ENCODE assay signal across 1 cellular context in the genomic region with DNA sequence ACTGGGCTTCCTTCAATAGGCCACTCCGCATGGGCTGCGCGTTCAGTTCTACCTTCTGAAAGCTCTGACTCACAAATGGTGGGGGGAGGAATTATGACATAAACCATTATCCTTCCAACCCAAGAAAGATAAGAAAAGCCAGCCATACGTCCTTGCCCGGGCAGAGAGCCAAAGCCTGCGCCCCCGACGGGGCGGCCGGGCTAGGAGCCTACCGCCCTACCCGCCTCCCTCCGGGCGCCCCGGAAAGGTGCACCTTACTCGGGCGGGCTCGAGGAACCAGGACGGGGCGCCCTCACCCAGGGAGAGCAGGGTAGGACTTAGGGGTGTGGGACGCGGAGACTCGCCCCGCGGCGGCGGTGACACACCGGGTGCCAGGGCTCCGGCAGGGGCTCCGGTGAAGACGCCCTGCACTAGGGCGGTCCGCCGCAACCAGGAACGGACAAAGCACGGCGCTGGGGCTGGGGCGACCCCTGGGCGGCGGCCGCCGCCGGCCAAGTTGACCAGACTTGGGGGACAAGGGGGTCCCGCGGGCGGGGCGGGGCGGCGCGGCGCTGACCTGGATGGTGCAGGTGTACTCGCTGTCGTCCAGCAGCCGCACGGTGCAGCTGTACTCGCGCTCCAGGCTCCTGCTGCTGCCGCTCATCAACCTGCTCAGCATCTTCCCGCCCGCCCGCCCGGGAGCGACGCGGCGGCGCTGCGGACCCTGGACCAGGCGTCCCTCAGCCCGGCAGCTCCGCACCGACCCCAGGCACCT.
TF ChIP-seq lines count a peak whose summit lies in the region.

No MANE protein-coding gene starts in this region.

TF ChIP-seq in HEK293, 187 proteins besides CTCF, POLR2A, EP300 and RAD21 (continued from another document):
- TF ChIP-seq ZNF639 (tag by site-specific recombination; IDR thresholded peaks at IDR 0.05) (no peak), ZNF24 (tag by site-specific recombination; IDR thresholded peaks at IDR 0.05) (no peak), ZNF585B (tag by site-specific recombination; IDR thresholded peaks at IDR 0.05) (no peak), GLIS2 (tag by site-specific recombination; IDR thresholded peaks at IDR 0.05) (peak; percentile 54; the same call in 1 of the 2 replicates), ZNF610 (tag by site-specific recombination; IDR thresholded peaks at IDR 0.05; ENCODE audit: borderline replicate concordance) (0 out of 2 replicates have a peak, but pooled peaks have one; percentile 19), SP7 (tag by site-specific recombination; IDR thresholded peaks at IDR 0.05) (peak; percentile 68), ZNF426 (tag by site-specific recombination; IDR thresholded peaks at IDR 0.05) (no peak), HOXA7 (CRISPR knock-in tag; IDR thresholded peaks at IDR 0.05; ENCODE audit: borderline replicate concordance) (no peak), ZNF830 (tag by site-specific recombination; IDR thresholded peaks at IDR 0.05; ENCODE audit: low read depth) (no peak), ZFP41 (tag by site-specific recombination; IDR thresholded peaks at IDR 0.05; ENCODE audit: borderline replicate concordance) (no peak)
- TF ChIP-seq, protein P1, sequence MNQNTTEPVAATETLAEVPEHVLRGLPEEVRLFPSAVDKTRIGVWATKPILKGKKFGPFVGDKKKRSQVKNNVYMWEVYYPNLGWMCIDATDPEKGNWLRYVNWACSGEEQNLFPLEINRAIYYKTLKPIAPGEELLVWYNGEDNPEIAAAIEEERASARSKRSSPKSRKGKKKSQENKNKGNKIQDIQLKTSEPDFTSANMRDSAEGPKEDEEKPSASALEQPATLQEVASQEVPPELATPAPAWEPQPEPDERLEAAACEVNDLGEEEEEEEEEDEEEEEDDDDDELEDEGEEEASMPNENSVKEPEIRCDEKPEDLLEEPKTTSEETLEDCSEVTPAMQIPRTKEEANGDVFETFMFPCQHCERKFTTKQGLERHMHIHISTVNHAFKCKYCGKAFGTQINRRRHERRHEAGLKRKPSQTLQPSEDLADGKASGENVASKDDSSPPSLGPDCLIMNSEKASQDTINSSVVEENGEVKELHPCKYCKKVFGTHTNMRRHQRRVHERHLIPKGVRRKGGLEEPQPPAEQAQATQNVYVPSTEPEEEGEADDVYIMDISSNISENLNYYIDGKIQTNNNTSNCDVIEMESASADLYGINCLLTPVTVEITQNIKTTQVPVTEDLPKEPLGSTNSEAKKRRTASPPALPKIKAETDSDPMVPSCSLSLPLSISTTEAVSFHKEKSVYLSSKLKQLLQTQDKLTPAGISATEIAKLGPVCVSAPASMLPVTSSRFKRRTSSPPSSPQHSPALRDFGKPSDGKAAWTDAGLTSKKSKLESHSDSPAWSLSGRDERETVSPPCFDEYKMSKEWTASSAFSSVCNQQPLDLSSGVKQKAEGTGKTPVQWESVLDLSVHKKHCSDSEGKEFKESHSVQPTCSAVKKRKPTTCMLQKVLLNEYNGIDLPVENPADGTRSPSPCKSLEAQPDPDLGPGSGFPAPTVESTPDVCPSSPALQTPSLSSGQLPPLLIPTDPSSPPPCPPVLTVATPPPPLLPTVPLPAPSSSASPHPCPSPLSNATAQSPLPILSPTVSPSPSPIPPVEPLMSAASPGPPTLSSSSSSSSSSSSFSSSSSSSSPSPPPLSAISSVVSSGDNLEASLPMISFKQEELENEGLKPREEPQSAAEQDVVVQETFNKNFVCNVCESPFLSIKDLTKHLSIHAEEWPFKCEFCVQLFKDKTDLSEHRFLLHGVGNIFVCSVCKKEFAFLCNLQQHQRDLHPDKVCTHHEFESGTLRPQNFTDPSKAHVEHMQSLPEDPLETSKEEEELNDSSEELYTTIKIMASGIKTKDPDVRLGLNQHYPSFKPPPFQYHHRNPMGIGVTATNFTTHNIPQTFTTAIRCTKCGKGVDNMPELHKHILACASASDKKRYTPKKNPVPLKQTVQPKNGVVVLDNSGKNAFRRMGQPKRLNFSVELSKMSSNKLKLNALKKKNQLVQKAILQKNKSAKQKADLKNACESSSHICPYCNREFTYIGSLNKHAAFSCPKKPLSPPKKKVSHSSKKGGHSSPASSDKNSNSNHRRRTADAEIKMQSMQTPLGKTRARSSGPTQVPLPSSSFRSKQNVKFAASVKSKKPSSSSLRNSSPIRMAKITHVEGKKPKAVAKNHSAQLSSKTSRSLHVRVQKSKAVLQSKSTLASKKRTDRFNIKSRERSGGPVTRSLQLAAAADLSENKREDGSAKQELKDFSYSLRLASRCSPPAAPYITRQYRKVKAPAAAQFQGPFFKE (tag by site-specific recombination; IDR thresholded peaks at IDR 0.05; ENCODE audit: borderline replicate concordance): no peak
